Comparison of ENCODE assay signal across 8 cellular contexts in genomic region chr4:80202190-80202711, GRCh38. TPM values are rescaled to one million over a fixed set of nuclear protein-coding genes. Genes with fewer than 3 reads are reported as not detected.
A peak's percentile ranks its signal among the peaks of the same experiment; 100 is the strongest.
DNase-seq lines count a peak whose midpoint lies in the region; ATAC-seq lines count a peak whose summit lies in the region.

No MANE protein-coding gene starts in this region.

- H3K27ac Mint-ChIP-seq in activated CD4-positive, alpha-beta memory T cell treated with anti-CD3 and anti-CD28 coated beads for 36 hours, result peak overlapping the region; percentile 78
- H3K27ac Mint-ChIP-seq in memory B cell, result peak overlapping the region; percentile 87

- ATAC-seq in GM18499 (IDR thresholded peaks at IDR 0.05; ENCODE audit: insufficient read depth, unreplicated experiment) (peak; percentile 50), HG02678 (IDR thresholded peaks at IDR 0.05; ENCODE audit: unreplicated experiment) (peak; percentile 78), memory B cell (ENCODE audit: low read depth) (peak; percentile 57)

- H3K27me3 Mint-ChIP-seq in activated CD4-positive, alpha-beta memory T cell treated with anti-CD3 and anti-CD28 coated beads for 36 hours, result peaks cover 6% of the 10 kb centered on the region
- no peaks in the 10 kb centered on the region for H3K27me3 Mint-ChIP-seq in memory B cell

- H3K4me3 Mint-ChIP-seq in activated CD4-positive, alpha-beta memory T cell treated with anti-CD3 and anti-CD28 coated beads for 36 hours, result peak overlapping the region; percentile 73
- peak overlapping the region; percentile 87 for H3K4me3 Mint-ChIP-seq in memory B cell

- DNase-seq in NCI-H2029 (lab: John Stamatoyannopoulos, UW) (peak; percentile 50), memory B cell (ENCODE audit: low spot score in 2 of 2) (peak; percentile 80 to 92), G401 (ENCODE audit: low spot score) (no peak)
- peak; percentile 86 for DNase-seq in activated CD4-positive, alpha-beta memory T cell treated with anti-CD3 and anti-CD28 coated beads for 36 hours
- DNase-seq in effector CD4-positive, alpha-beta T cell, result peak; percentile 76
- peak; percentile 74 for DNase-seq in stimulated activated CD8-positive, alpha-beta memory T cell treated with anti-CD3 and anti-CD28 coated beads, Interleukin-12 subunit alpha, Interleukin-12 subunit beta, amount 100 ng/mL, for 4 hours (ENCODE audit: low read depth)

- intact Hi-C loops in activated CD4-positive, alpha-beta memory T cell treated with anti-CD3 and anti-CD28 coated beads for 36 hours (cut with micrococcal nuclease), result loop anchor here (1.0 to 5.0 kb wide), 5 partner anchors 30 to 1265 kb away; partner anchors contain the start of gene PAQR3

- CTCF ChIA-PET in activated CD4-positive, alpha-beta memory T cell treated with anti-CD3 and anti-CD28 coated beads for 36 hours (lab: Charles Lee), result interaction anchor here (0.8 to 2.3 kb wide), 28 partner anchors 9 to 1263 kb away, joined by 3 to 93 read pairs (median 4); partner anchors contain the start of genes ANTXR2 and PAQR3

- POLR2A ChIA-PET in activated CD4-positive, alpha-beta memory T cell treated with anti-CD3 and anti-CD28 coated beads for 36 hours (lab: Charles Lee), result interaction anchor here (1.1 to 1.9 kb wide), 8 partner anchors 10 to 129 kb away, joined by 4 to 8 read pairs (median 6); partner anchors contain the start of gene ANTXR2

- no peaks in the 10 kb centered on the region for H3K36me3 Mint-ChIP-seq in activated CD4-positive, alpha-beta memory T cell treated with anti-CD3 and anti-CD28 coated beads for 36 hours
- peaks cover 5% of the 10 kb centered on the region for H3K36me3 Mint-ChIP-seq in memory B cell

- in situ Hi-C loops in G401 (cut with HindIII; ENCODE audit: low sequenced_read_pairs), result no loop called here

- no peaks in the 10 kb centered on the region for H3K9me3 Mint-ChIP-seq in activated CD4-positive, alpha-beta memory T cell treated with anti-CD3 and anti-CD28 coated beads for 36 hours
- H3K9me3 Mint-ChIP-seq in memory B cell, result no peaks in the 10 kb centered on the region

- H3K4me1 Mint-ChIP-seq in activated CD4-positive, alpha-beta memory T cell treated with anti-CD3 and anti-CD28 coated beads for 36 hours (ENCODE audit: low read depth), result peaks cover 22% of the 10 kb centered on the region
- H3K4me1 Mint-ChIP-seq in memory B cell, result peaks cover 22% of the 10 kb centered on the region

RNA-seq across cellular contexts. Expression of gene PRDM8, which starts 4.9 kb away (rescaled TPM):
- 1 to 10 TPM; 3.0 to 4.3 TPM for total RNA-seq in activated CD4-positive, alpha-beta memory T cell treated with anti-CD3 and anti-CD28 coated beads for 36 hours
- total RNA-seq in G401 (2014; rRNA removed; shearing (Covaris generic)), result 0.06 and 0.20 TPM in 2 replicates
